ENCODE assay signal across 1 cellular context in genomic region chr7:144035385-144035784, GRCh38.
TF ChIP-seq lines count a peak whose summit lies in the region.

No MANE protein-coding gene starts in this region.

TF ChIP-seq in endothelial cell of umbilical vein, 7 proteins besides CTCF, POLR2A, EP300 and RAD21:
- TF ChIP-seq POLR2AphosphoS5 (IDR thresholded peaks at IDR 0.05; ENCODE audit: insufficient read depth, low read depth, low read length), result no peak
- TF ChIP-seq GATA2 (IDR thresholded peaks at IDR 0.05; ENCODE audit: insufficient read depth, insufficient read length, low read depth, low read length), result no peak
- no peak for TF ChIP-seq MYC (IDR thresholded peaks at IDR 0.05; ENCODE audit: low read depth, low read length)
- TF ChIP-seq MAX (IDR thresholded peaks at IDR 0.05; ENCODE audit: insufficient read depth, insufficient read length), result no peak
- TF ChIP-seq FOS (IDR thresholded peaks at IDR 0.05; ENCODE audit: borderline replicate concordance, insufficient read depth, low read length), result no peak
- TF ChIP-seq JUN (IDR thresholded peaks at IDR 0.05; ENCODE audit: borderline replicate concordance, insufficient read depth, insufficient read length, low read depth), result no peak
- no peak for TF ChIP-seq EZH2 (IDR thresholded peaks at IDR 0.05; ENCODE audit: borderline replicate concordance, low read depth, low read length, severe bottlenecking)
